Comparison of ENCODE assay signal across 11 cellular contexts in the genomic region with DNA sequence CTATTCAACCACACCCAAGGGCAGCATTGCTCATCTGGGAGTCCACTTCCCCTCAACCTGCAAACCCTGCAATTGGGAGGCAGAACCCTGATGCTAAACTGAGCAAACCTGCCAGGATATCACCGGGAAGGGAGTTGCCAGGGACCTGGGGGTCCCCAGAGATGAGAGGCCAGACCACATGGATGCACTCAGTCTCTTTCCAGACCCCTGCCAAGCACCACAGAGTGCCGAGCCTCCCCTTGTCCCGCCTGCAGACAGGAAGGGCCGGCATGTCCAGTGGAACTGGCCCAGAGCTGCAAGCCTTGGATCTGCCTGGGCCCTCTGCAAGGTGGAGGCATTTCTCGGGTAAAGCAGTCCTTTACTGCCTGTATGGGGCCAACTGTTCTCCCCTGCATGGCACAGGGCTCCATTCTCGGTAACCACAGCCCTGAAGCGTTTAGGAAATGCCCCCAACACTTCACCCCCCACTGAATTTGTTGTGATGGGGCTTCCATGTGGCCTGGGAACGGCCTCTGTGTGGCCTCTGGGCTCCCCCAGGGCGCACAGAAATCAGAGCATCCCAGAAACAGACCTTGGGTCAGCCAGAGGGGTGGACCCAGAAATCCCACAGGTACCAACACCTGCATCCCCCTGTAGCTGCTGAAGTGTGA.
"Had no signal": no experiment of that assay in that cellular context is flagged by ENCODE, and none has a peak within 500 bp of the region (broad histone marks: within the 10 kb centered on the region; RNA-seq: fewer than 3 reads in every experiment).

No MANE protein-coding gene starts in this region.

- FAIRE-seq: astrocyte, bronchial epithelial cell, frontal cortex, TTC549 had no signal

- H3K27ac ChIP-seq: transverse colon had no signal

- DNase-seq: activated CD4-positive, alpha-beta T cell treated with anti-CD3 and anti-CD28 coated beads for 48 hours; activated naive CD4-positive, alpha-beta T cell treated with anti-CD3 and anti-CD28 coated beads, Interleukin-2, amount 50 U/mL, for 16 hours; activated T-cell treated with anti-CD3 and anti-CD28 coated beads, Interleukin-2, amount 50 U/mL, for 1 hour; stimulated activated CD4-positive, alpha-beta T cell treated with anti-CD3 and anti-CD28 coated beads, Interleukin-2, amount 100 ng/mL, for 48 hours; stimulated activated naive CD4-positive, alpha-beta T cell treated with Interleukin-2 at 50 U/mL for 16 hours; T-helper 2 cell; transverse colon had no signal
